In genomic region chr3:151263126-151263525, GRCh38 we compare ENCODE assay signal across 1 cellular context.
TF ChIP-seq lines count a peak whose summit lies in the region.

No MANE protein-coding gene starts in this region.

TF ChIP-seq in IMR-90, 13 proteins besides CTCF, POLR2A, EP300 and RAD21 (continued from another document):
- TF ChIP-seq, protein P1, sequence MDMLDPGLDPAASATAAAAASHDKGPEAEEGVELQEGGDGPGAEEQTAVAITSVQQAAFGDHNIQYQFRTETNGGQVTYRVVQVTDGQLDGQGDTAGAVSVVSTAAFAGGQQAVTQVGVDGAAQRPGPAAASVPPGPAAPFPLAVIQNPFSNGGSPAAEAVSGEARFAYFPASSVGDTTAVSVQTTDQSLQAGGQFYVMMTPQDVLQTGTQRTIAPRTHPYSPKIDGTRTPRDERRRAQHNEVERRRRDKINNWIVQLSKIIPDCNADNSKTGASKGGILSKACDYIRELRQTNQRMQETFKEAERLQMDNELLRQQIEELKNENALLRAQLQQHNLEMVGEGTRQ (IDR thresholded peaks at IDR 0.05; ENCODE audit: low read depth, low read length), result no peak
